In genomic region chrX:49171752-49172279, GRCh38 we compare ENCODE assay signal across 8 cellular contexts. TPM values are rescaled to one million over a fixed set of nuclear protein-coding genes. Genes with fewer than 3 reads are reported as not detected.
DNase-seq lines count a peak whose midpoint lies in the region; ATAC-seq and TF ChIP-seq lines count a peak whose summit lies in the region.

PLP2 (plus strand) TSS chrX:49171898; CDS start chrX:49172001, 103 bp downstream.

- H3K27ac Mint-ChIP-seq in natural killer cell: peak within 1 kb of the TSS; percentile 69 to 80

- no peaks in the 10 kb centered on the region for H3K9me3 Mint-ChIP-seq in natural killer cell

- peaks cover 11 to 30% of the 10 kb centered on the region in 2 donors for H3K4me1 Mint-ChIP-seq in natural killer cell

- H3K36me3 ChIP-seq in HEK293 (ENCODE audit: control insufficient read depth in 2 of 2, insufficient read depth in 1 of 2, low read length in 2 of 2): peaks cover 10 to 11% of the 10 kb centered on the region in 2 experiments; a peak in 2 of 3 replicates
- H3K36me3 ChIP-seq in suprapubic skin: peaks cover 13% of the 10 kb centered on the region

- no peak for TF ChIP-seq CTCF in HEK293 (tag by site-specific recombination; IDR thresholded peaks at IDR 0.05)
- TF ChIP-seq CTCF in epithelial cell of proximal tubule (conservative IDR thresholded peaks at IDR 0.05; ENCODE audit: low read depth, low read length): no peak
- no peak for TF ChIP-seq CTCF in natural killer cell (IDR thresholded peaks at IDR 0.05)
- TF ChIP-seq CTCF in suprapubic skin (IDR thresholded peaks at IDR 0.05): no peak

- H3K4me3 ChIP-seq in HEK293 (ENCODE audit: low read depth, low read length) (peak within 1 kb of the TSS; percentile 52), epithelial cell of proximal tubule (ENCODE audit: low read depth, low read length) (peak within 1 kb of the TSS; percentile 70), suprapubic skin (peak within 1 kb of the TSS; percentile 64)

- peak within 1 kb of the TSS; percentile 82 for H3K4me3 Mint-ChIP-seq in natural killer cell

- H3K9me3 ChIP-seq in HEK293 (ENCODE audit: control insufficient read depth, insufficient read depth, low read depth, low read length): no peaks in the 10 kb centered on the region
- no peaks in the 10 kb centered on the region for H3K9me3 ChIP-seq in suprapubic skin

- intact Hi-C loops in natural killer cell (cut with micrococcal nuclease): no loop called here

- peak; percentile 36 to 46 (median 38) for ATAC-seq in natural killer cell

- H3K4me1 ChIP-seq in HEK293 (ENCODE audit: control insufficient read depth, insufficient read depth, low read length) (peaks cover 4% of the 10 kb centered on the region), suprapubic skin (peaks cover 41% of the 10 kb centered on the region)

- WGBS in suprapubic skin: 17% methylated on average over 18 of the region's 46 CpGs

- POLR2A ChIA-PET in HEK293 (lab: Yijun Ruan, JAX): interaction anchor here (0.7 to 2.5 kb wide), 7 partner anchors 12 to 574 kb away, joined by 3 to 18 read pairs (median 6); no protein-coding TSS in a partner anchor

- H3K27ac ChIP-seq in HEK293 (ENCODE audit: extremely low read depth, low read depth, low read length): peak within 1 kb of the TSS; percentile 94
- H3K27ac ChIP-seq in suprapubic skin: peak within 1 kb of the TSS; percentile 93

- no peak for TF ChIP-seq POLR2A in suprapubic skin (IDR thresholded peaks at IDR 0.05)

- CTCF ChIA-PET in HEK293 (lab: Yijun Ruan, JAX): interaction anchor here (0.7 kb wide), 1 partner anchor 8 kb away, joined by 5 read pairs; no protein-coding TSS in a partner anchor

- H3K36me3 Mint-ChIP-seq in natural killer cell: no peaks in the 10 kb centered on the region

- no peak for TF ChIP-seq EP300 in suprapubic skin (IDR thresholded peaks at IDR 0.05)

- in situ Hi-C loops in G401 (cut with HindIII; ENCODE audit: low sequenced_read_pairs): no loop called here

- DNase-seq in G401 (ENCODE audit: low spot score) (no peak), NCI-H345 (lab: John Stamatoyannopoulos, UW) (peak; percentile 52), epithelial cell of proximal tubule (ENCODE audit: low read depth) (no peak), natural killer cell (peak; percentile 50), suprapubic skin (ENCODE audit: low spot score in 2 of 2) (peak in 1 of 2 donors; percentile 78), medulla oblongata (ENCODE audit: extremely low spot score) (no peak)
- DNase-seq in activated CD8-positive, alpha-beta memory T cell treated with anti-CD3 and anti-CD28 coated beads, Interleukin-2, amount 50 U/mL, for 48 hours: peak; percentile 83

- H3K27me3 ChIP-seq in suprapubic skin: no peaks in the 10 kb centered on the region

- no peaks in the 10 kb centered on the region for H3K27me3 Mint-ChIP-seq in natural killer cell (ENCODE audit: low read depth in 2 of 2)

TF ChIP-seq in HEK293, 187 proteins besides CTCF, POLR2A, EP300 and RAD21 (continues in another document):
- no peak for TF ChIP-seq SCRT1 (tag by site-specific recombination; IDR thresholded peaks at IDR 0.05; ENCODE audit: borderline replicate concordance)
- no peak for TF ChIP-seq ZNF24 (tag by site-specific recombination; IDR thresholded peaks at IDR 0.05)
- TF ChIP-seq, protein P1, sequence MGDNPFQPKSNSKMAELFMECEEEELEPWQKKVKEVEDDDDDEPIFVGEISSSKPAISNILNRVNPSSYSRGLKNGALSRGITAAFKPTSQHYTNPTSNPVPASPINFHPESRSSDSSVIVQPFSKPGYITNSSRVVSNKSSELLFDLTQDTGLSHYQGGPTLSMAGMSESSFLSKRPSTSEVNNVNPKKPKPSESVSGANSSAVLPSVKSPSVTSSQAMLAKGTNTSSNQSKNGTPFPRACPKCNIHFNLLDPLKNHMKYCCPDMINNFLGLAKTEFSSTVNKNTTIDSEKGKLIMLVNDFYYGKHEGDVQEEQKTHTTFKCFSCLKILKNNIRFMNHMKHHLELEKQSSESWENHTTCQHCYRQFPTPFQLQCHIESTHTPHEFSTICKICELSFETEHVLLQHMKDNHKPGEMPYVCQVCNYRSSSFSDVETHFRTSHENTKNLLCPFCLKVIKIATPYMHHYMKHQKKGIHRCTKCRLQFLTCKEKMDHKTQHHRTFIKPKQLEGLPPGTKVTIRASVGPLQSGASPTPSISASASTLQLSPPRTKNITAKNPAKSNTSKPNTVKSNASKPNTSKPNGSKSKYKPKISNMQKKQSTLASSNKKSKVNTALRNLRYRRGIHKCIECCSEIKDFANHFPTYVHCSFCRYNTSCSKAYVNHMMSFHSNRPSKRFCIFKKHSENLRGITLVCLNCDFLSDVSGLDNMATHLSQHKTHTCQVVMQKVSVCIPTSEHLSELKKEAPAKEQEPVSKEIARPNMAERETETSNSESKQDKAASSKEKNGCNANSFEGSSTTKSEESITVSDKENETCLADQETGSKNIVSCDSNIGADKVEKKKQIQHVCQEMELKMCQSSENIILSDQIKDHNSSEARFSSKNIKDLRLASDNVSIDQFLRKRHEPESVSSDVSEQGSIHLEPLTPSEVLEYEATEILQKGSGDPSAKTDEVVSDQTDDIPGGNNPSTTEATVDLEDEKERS (tag by site-specific recombination; IDR thresholded peaks at IDR 0.05): no peak
- TF ChIP-seq KLF10 (tag by site-specific recombination; IDR thresholded peaks at IDR 0.05): peak; percentile 28; the same call in 1 of the 2 replicates
- peak; percentile 81 for TF ChIP-seq ZNF2 (tag by site-specific recombination; IDR thresholded peaks at IDR 0.05)
- no peak for TF ChIP-seq OVOL3 (tag by site-specific recombination; IDR thresholded peaks at IDR 0.05)
- TF ChIP-seq IKZF3 (tag by site-specific recombination; IDR thresholded peaks at IDR 0.05): 0 out of 2 replicates have a peak, but pooled peaks have one; percentile 28
- peak; percentile 66 for TF ChIP-seq ZFHX2 (tag by site-specific recombination; conservative IDR thresholded peaks at IDR 0.05)
- TF ChIP-seq ZNF561 (tag by site-specific recombination; IDR thresholded peaks at IDR 0.05; ENCODE audit: borderline replicate concordance): no peak
- TF ChIP-seq, protein P2, sequence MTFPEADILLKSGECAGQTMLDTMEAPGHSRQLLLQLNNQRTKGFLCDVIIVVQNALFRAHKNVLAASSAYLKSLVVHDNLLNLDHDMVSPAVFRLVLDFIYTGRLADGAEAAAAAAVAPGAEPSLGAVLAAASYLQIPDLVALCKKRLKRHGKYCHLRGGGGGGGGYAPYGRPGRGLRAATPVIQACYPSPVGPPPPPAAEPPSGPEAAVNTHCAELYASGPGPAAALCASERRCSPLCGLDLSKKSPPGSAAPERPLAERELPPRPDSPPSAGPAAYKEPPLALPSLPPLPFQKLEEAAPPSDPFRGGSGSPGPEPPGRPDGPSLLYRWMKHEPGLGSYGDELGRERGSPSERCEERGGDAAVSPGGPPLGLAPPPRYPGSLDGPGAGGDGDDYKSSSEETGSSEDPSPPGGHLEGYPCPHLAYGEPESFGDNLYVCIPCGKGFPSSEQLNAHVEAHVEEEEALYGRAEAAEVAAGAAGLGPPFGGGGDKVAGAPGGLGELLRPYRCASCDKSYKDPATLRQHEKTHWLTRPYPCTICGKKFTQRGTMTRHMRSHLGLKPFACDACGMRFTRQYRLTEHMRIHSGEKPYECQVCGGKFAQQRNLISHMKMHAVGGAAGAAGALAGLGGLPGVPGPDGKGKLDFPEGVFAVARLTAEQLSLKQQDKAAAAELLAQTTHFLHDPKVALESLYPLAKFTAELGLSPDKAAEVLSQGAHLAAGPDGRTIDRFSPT (tag by site-specific recombination; IDR thresholded peaks at IDR 0.05): peak; percentile 77; the same call in 1 of the 2 replicates
- peak; percentile 61 for TF ChIP-seq ZSCAN16 (tag by site-specific recombination; IDR thresholded peaks at IDR 0.05)
- peak; percentile 73; the same call in 1 of the 2 replicates for TF ChIP-seq ZNF777 (tag by site-specific recombination; IDR thresholded peaks at IDR 0.05; ENCODE audit: borderline replicate concordance)
- peak; percentile 42 for TF ChIP-seq ZNF366 (tag by site-specific recombination; conservative IDR thresholded peaks at IDR 0.05)
- TF ChIP-seq, protein P3, sequence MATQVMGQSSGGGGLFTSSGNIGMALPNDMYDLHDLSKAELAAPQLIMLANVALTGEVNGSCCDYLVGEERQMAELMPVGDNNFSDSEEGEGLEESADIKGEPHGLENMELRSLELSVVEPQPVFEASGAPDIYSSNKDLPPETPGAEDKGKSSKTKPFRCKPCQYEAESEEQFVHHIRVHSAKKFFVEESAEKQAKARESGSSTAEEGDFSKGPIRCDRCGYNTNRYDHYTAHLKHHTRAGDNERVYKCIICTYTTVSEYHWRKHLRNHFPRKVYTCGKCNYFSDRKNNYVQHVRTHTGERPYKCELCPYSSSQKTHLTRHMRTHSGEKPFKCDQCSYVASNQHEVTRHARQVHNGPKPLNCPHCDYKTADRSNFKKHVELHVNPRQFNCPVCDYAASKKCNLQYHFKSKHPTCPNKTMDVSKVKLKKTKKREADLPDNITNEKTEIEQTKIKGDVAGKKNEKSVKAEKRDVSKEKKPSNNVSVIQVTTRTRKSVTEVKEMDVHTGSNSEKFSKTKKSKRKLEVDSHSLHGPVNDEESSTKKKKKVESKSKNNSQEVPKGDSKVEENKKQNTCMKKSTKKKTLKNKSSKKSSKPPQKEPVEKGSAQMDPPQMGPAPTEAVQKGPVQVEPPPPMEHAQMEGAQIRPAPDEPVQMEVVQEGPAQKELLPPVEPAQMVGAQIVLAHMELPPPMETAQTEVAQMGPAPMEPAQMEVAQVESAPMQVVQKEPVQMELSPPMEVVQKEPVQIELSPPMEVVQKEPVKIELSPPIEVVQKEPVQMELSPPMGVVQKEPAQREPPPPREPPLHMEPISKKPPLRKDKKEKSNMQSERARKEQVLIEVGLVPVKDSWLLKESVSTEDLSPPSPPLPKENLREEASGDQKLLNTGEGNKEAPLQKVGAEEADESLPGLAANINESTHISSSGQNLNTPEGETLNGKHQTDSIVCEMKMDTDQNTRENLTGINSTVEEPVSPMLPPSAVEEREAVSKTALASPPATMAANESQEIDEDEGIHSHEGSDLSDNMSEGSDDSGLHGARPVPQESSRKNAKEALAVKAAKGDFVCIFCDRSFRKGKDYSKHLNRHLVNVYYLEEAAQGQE (tag by site-specific recombination; IDR thresholded peaks at IDR 0.05): 0 out of 2 replicates have a peak, but pooled peaks have one; percentile 19
- no peak for TF ChIP-seq ZNF626 (tag by site-specific recombination; IDR thresholded peaks at IDR 0.05)
- TF ChIP-seq ZNF548 (tag by site-specific recombination; IDR thresholded peaks at IDR 0.05): no peak

RNA-seq across cellular contexts. Expression of gene PLP2, which starts in this region (rescaled TPM):
- total RNA-seq in G401 (2014; rRNA removed; shearing (Covaris generic)): 26.8 and 32.4 TPM in 2 replicates
- total RNA-seq in epithelial cell of proximal tubule: 115 and 132 TPM in 2 replicates
- 10 to 100 TPM; 29.3 to 69.7 (median 34.8) TPM for total RNA-seq in natural killer cell
- 100 to 1,000 TPM; 159 to 250 (median 205) TPM for total RNA-seq in suprapubic skin

Comparison
In these comparisons a context has a peak if more than half of its experiments do, and no peak if none do; other contexts are left out.
1. DNase-seq: peak in NCI-H345 (single experiment), activated CD8-positive, alpha-beta memory T cell treated with anti-CD3 and anti-CD28 coated beads, Interleukin-2, amount 50 U/mL, for 48 hours (single experiment) and natural killer cell (single experiment); none in G401 (single experiment), epithelial cell of proximal tubule (single experiment) and medulla oblongata (single experiment).
2. Peak in every context shown above with its lines, with median percentiles within 50 percentile points of each other: H3K4me3 ChIP-seq.